Comparison of ENCODE assay signal across 8 cellular contexts in the genomic region with DNA sequence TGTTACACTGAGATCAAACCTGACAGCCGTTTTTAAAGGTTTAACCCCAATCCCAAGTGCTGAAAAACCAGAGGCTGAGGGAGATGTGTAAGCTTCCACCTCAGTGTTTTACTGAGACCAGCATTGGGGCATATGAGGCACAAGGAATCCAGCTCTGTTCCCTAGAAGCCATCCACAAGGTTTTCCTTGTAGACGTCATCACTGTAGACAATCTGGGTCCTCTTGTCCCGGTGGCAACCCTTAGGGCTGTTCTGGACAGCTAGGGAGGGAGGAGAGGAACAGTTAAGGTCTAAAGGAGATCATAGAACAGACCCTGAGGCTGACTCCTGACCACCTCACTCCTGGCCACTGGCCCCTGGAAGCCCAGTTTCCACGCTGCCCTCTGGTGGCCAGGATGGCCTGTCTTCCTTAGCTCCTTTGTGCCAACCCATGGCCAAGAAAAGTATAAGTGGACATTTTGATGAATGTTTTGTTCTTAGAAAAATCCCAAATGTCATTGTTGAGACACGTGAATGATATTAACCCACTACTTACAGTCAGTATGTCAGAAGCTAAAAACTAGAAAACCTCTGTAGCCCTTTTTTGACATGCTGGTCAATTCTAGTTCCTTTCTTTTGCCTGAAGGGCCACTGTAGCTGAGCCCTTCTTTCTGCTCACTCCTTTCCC. TPM values are rescaled to one million over a fixed set of nuclear protein-coding genes. Genes with fewer than 3 reads are reported as not detected.
DNase-seq lines count a peak whose midpoint lies in the region; ATAC-seq and TF ChIP-seq lines count a peak whose summit lies in the region.

No MANE protein-coding gene starts in this region.

- peaks cover 0 to 10% (median 5%) of the 10 kb centered on the region in 4 donors for H3K4me1 Mint-ChIP-seq in CD4-positive, CD25-positive, alpha-beta regulatory T cell

- RAD21 ChIA-PET in HCT116 (lab: Charles Lee; ENCODE audit: low non-redundant PET in 1 of 2, low total read pairs in 2 of 2, uncharacterized antibody in 2 of 2, unreplicated experiment in 2 of 2): interaction anchor here (0.9 to 1.6 kb wide), 3 partner anchors 50 to 180 kb away, joined by 3 to 4 read pairs (median 3); partner anchors contain the start of gene ZBTB12 (in 1 of the 2)

- peaks cover 20% of the 10 kb centered on the region for H3F3A ChIP-seq in SK-N-SH (replicated peaks; ENCODE audit: insufficient read depth)

- no peak for TF ChIP-seq EP300 in SK-N-SH (IDR thresholded peaks at IDR 0.05; ENCODE audit: borderline replicate concordance in 1 of 2, low read depth in 1 of 2, low read length in 1 of 2)
- TF ChIP-seq EP300 in suprapubic skin (IDR thresholded peaks at IDR 0.05): no peak

- no peaks in the 10 kb centered on the region for H3K9me3 ChIP-seq in CD4-positive, CD25-positive, alpha-beta regulatory T cell (ENCODE audit: control insufficient read depth in 2 of 2, low read length in 2 of 2)
- H3K9me3 ChIP-seq in HCT116 (ENCODE audit: control insufficient read depth in 1 of 2, insufficient read depth in 1 of 2, low read depth in 1 of 2, low read length in 2 of 2): no peaks in the 10 kb centered on the region
- H3K9me3 ChIP-seq in SK-N-SH: no peaks in the 10 kb centered on the region
- no peaks in the 10 kb centered on the region for H3K9me3 ChIP-seq in liver (ENCODE audit: control insufficient read depth in 4 of 4, low read length in 3 of 4)
- H3K9me3 ChIP-seq in suprapubic skin: no peaks in the 10 kb centered on the region

- H3K4me3 ChIP-seq in CD4-positive, CD25-positive, alpha-beta regulatory T cell (ENCODE audit: low read depth, low read length): no peak overlapping the region
- H3K4me3 ChIP-seq in HCT116 (replicated peaks in 1 of 2; ENCODE audit: low read depth in 1 of 2, low read length in 2 of 2) (no peak overlapping the region), SK-N-SH (ENCODE audit: low read depth in 2 of 2, low read length in 1 of 2) (no peak overlapping the region), coronary artery (no peak overlapping the region), liver (ENCODE audit: low read depth in 1 of 3, low read length in 3 of 3) (no peak overlapping the region), suprapubic skin (no peak overlapping the region)

- H3K4me2 ChIP-seq in HCT116 (ENCODE audit: low read length): no peak overlapping the region
- no peak overlapping the region for H3K4me2 ChIP-seq in SK-N-SH

- CTCF ChIA-PET in HCT116 (lab: Charles Lee): interaction anchor here (0.6 to 1.9 kb wide), 20 partner anchors 9 to 406 kb away, joined by 3 to 11 read pairs (median 4); partner anchors contain the start of genes ATP6V1G2, DXO, LSM2 and LY6G5C
- CTCF ChIA-PET in SK-N-SH (lab: Yijun Ruan, JAX): interaction anchor here (0.7 to 4.5 kb wide), 23 partner anchors 9 to 272 kb away, joined by 3 to 29 read pairs (median 7); partner anchors contain the start of genes DDAH2, DXO, EHMT2 and LY6G5C

- no TSS peak for BruUV-seq in HCT116 (replicated peaks; lab: Mats Ljungman, UMichigan)

- H3K9me3 Mint-ChIP-seq in CD4-positive, CD25-positive, alpha-beta regulatory T cell: no peaks in the 10 kb centered on the region

- H2AFZ ChIP-seq in HCT116 (ENCODE audit: low read depth, low read length, poor library complexity, severe bottlenecking) (no peak overlapping the region), SK-N-SH (ENCODE audit: low read depth) (no peak overlapping the region)

- H3K27ac ChIP-seq in CD4-positive, CD25-positive, alpha-beta regulatory T cell (ENCODE audit: insufficient read depth, low read length, poor library complexity, severe bottlenecking): no peak overlapping the region
- H3K27ac ChIP-seq in HCT116 (ENCODE audit: low read depth, low read length): 0 out of 2 replicates have a peak overlapping the region, but pooled peaks have one; percentile 19
- H3K27ac ChIP-seq in SK-N-SH (ENCODE audit: low read depth in 2 of 2, low read length in 1 of 2): peak overlapping the region; percentile 6 to 26; a peak in 3 of 4 replicates
- peak overlapping the region in 1 of 2 donors; percentile 0 for H3K27ac ChIP-seq in coronary artery
- peak overlapping the region in 1 of 2 donors; percentile 19 for H3K27ac ChIP-seq in liver (ENCODE audit: low read depth in 1 of 2, low read length in 2 of 2)
- no peak overlapping the region for H3K27ac ChIP-seq in suprapubic skin

- TF ChIP-seq POLR2A in HCT116 (IDR thresholded peaks at IDR 0.05; ENCODE audit: borderline replicate concordance, extremely low read depth, insufficient read depth, insufficient read length): no peak
- TF ChIP-seq POLR2A in suprapubic skin (IDR thresholded peaks at IDR 0.05): no peak

- H3K9me2 ChIP-seq in HCT116 (ENCODE audit: insufficient read depth) (no peaks in the 10 kb centered on the region; the same call in 1 of the 2 replicates), SK-N-SH (no peaks in the 10 kb centered on the region)

- H3K27me3 Mint-ChIP-seq in CD4-positive, CD25-positive, alpha-beta regulatory T cell: peaks cover 4% of the 10 kb centered on the region

- H4K20me1 ChIP-seq in HCT116 (ENCODE audit: insufficient read depth) (no peaks in the 10 kb centered on the region), SK-N-SH (ENCODE audit: insufficient read depth) (no peaks in the 10 kb centered on the region)

- H3K9ac ChIP-seq in HCT116 (ENCODE audit: low read length): no peak overlapping the region
- no peak overlapping the region for H3K9ac ChIP-seq in SK-N-SH
- no peak overlapping the region for H3K9ac ChIP-seq in liver (ENCODE audit: low read depth in 1 of 2, low read length in 2 of 2)

- peak; percentile 89 to 95 (median 90) for TF ChIP-seq CTCF in HCT116 (IDR thresholded peaks at IDR 0.05 in 2 of 3, conservative IDR thresholded peaks at IDR 0.05 in 1 of 3; ENCODE audit: borderline replicate concordance in 1 of 3, insufficient read depth in 1 of 3, low read depth in 2 of 3, low read length in 2 of 3)
- TF ChIP-seq CTCF in SK-N-SH (IDR thresholded peaks at IDR 0.05): peak; percentile 90
- TF ChIP-seq CTCF in coronary artery (IDR thresholded peaks at IDR 0.05): peak; percentile 23
- TF ChIP-seq CTCF in liver (IDR thresholded peaks at IDR 0.05; ENCODE audit: low read depth, low read length, missing input control): peak; percentile 65
- peak; percentile 39 to 62 for TF ChIP-seq CTCF in suprapubic skin (IDR thresholded peaks at IDR 0.05)

- POLR2A ChIA-PET in HCT116 (lab: Charles Lee) (interaction anchor here (1.0 to 1.3 kb wide), 3 partner anchors 19 to 125 kb away, joined by 3 to 7 read pairs (median 6); partner anchors contain the start of genes DXO and HSPA1B), SK-N-SH (lab: Yijun Ruan, JAX) (interaction anchor here (0.6 to 2.2 kb wide), 4 partner anchors 10 to 100 kb away, joined by 3 to 7 read pairs (median 5); partner anchors contain the start of gene DXO)

- no peaks in the 10 kb centered on the region for H3K27me3 ChIP-seq in CD4-positive, CD25-positive, alpha-beta regulatory T cell (ENCODE audit: control insufficient read depth, insufficient read depth, low read length)
- H3K27me3 ChIP-seq in HCT116 (ENCODE audit: insufficient read depth, low read length) (no peaks in the 10 kb centered on the region), SK-N-SH (ENCODE audit: insufficient read depth) (no peaks in the 10 kb centered on the region), liver (ENCODE audit: control insufficient read depth in 4 of 4, insufficient read depth in 4 of 4, low read length in 3 of 4) (no peaks in the 10 kb centered on the region), suprapubic skin (no peaks in the 10 kb centered on the region)

- peaks cover 33% of the 10 kb centered on the region for H3K36me3 Mint-ChIP-seq in CD4-positive, CD25-positive, alpha-beta regulatory T cell

- 22% methylated on average over 4 of the region's 5 CpGs for WGBS in SK-N-SH (ENCODE audit: low lambda C conversion rate)
- WGBS in liver: 50% methylated on average over 5 of the region's 5 CpGs
- 53% methylated on average over 5 of the region's 5 CpGs for WGBS in suprapubic skin

- TF ChIP-seq RAD21 in HCT116 (IDR thresholded peaks at IDR 0.05; ENCODE audit: low read depth): peak; percentile 82
- TF ChIP-seq RAD21 in SK-N-SH (IDR thresholded peaks at IDR 0.05; ENCODE audit: low read length): peak; percentile 67
- TF ChIP-seq RAD21 in liver (IDR thresholded peaks at IDR 0.05): peak; percentile 72 to 84

- peak in 1 of 2 donors; percentile 39 for ATAC-seq in CD4-positive, CD25-positive, alpha-beta regulatory T cell (ENCODE audit: low read depth in 2 of 2)
- peak; percentile 80 for ATAC-seq in HCT116
- no peak for ATAC-seq in GM19035 (IDR thresholded peaks at IDR 0.05; ENCODE audit: unreplicated experiment)
- no peak for ATAC-seq in HG03342 (IDR thresholded peaks at IDR 0.05; ENCODE audit: unreplicated experiment)

- peaks cover 9% of the 10 kb centered on the region for H3K79me2 ChIP-seq in HCT116 (ENCODE audit: insufficient read depth, low read length)
- H3K79me2 ChIP-seq in SK-N-SH (ENCODE audit: insufficient read depth): peaks cover 8% of the 10 kb centered on the region; the same call in 1 of the 2 replicates

- DNase-seq in CD4-positive, CD25-positive, alpha-beta regulatory T cell: peak in 1 of 3 donors; percentile 34
- DNase-seq in HCT116 (ENCODE audit: low read depth, low spot score) (no peak), SK-N-SH (peak; percentile 75), coronary artery (ENCODE audit: low spot score) (peak; percentile 73), suprapubic skin (ENCODE audit: low spot score in 2 of 2) (no peak)

- H3K4me3 Mint-ChIP-seq in CD4-positive, CD25-positive, alpha-beta regulatory T cell: no peak overlapping the region

- peak overlapping the region in 2 of 3 donors; percentile 25 to 52 for H3K27ac Mint-ChIP-seq in CD4-positive, CD25-positive, alpha-beta regulatory T cell

- peaks cover under 1% of the 10 kb centered on the region for H3K4me1 ChIP-seq in CD4-positive, CD25-positive, alpha-beta regulatory T cell (ENCODE audit: control insufficient read depth, insufficient read depth, low read length, poor library complexity, severe bottlenecking)
- H3K4me1 ChIP-seq in HCT116 (ENCODE audit: control insufficient read depth in 1 of 2, insufficient read depth in 2 of 2, low read length in 2 of 2) (peaks cover 0 to 16% of the 10 kb centered on the region in 2 experiments; a peak in 2 of 4 replicates), SK-N-SH (ENCODE audit: control insufficient read depth in 1 of 2, insufficient read depth in 2 of 2, low read depth in 1 of 2, low read length in 1 of 2) (no peaks in the 10 kb centered on the region; a peak in 1 of 4 replicates), liver (ENCODE audit: control insufficient read depth in 4 of 4, insufficient read depth in 4 of 4, low read length in 3 of 4) (peaks cover 0 to 28% (median 16%) of the 10 kb centered on the region in 4 donors), suprapubic skin (no peaks in the 10 kb centered on the region)

- peaks cover 46% of the 10 kb centered on the region for H3K36me3 ChIP-seq in CD4-positive, CD25-positive, alpha-beta regulatory T cell (ENCODE audit: control insufficient read depth, insufficient read depth, low read length)
- peaks cover 26 to 51% of the 10 kb centered on the region in 2 experiments for H3K36me3 ChIP-seq in HCT116 (ENCODE audit: control insufficient read depth in 1 of 2, insufficient read depth in 2 of 2, low read length in 2 of 2)
- peaks cover 29 to 57% of the 10 kb centered on the region in 2 experiments for H3K36me3 ChIP-seq in SK-N-SH (replicated peaks in 1 of 2; ENCODE audit: control insufficient read depth in 1 of 2, insufficient read depth in 2 of 2, low read length in 1 of 2)
- H3K36me3 ChIP-seq in liver (ENCODE audit: control insufficient read depth in 4 of 4, insufficient read depth in 3 of 4, low read depth in 1 of 4, low read length in 3 of 4): peaks cover 8 to 77% (median 51%) of the 10 kb centered on the region in 4 donors
- peaks cover 65% of the 10 kb centered on the region for H3K36me3 ChIP-seq in suprapubic skin

- intact Hi-C loops in HCT116 (cut with micrococcal nuclease): loop anchor here (1.0 to 2.0 kb wide), 2 partner anchors 49 to 272 kb away; partner anchors contain the start of gene ZBTB12

RNA-seq across cellular contexts. Expression of gene CFB, which starts 6.4 kb away (rescaled TPM):
- total RNA-seq in CD4-positive, CD25-positive, alpha-beta regulatory T cell: 0.64 TPM
- polyA plus RNA-seq in CD4-positive, CD25-positive, alpha-beta regulatory T cell: 1 to 10 TPM in 3 of 4 donors, under 1 TPM in 1; 0.68 to 1.9 (median 1.6) TPM
- total RNA-seq in HCT116 (2021; ENCODE audit: unreplicated experiment) (1.5 TPM), liver (1,000 to 10,000 TPM; 2,016 to 3,272 TPM), suprapubic skin (1 to 10 TPM; 3.7 to 6.8 (median 5.1) TPM)
- polyA plus RNA-seq in HCT116 (2012): 1.8 and 2.0 TPM in 2 replicates
- polyA plus RNA-seq in SK-N-SH (2012; rRNA removed) (42.1 and 64.4 TPM in 2 replicates), liver (1,000 to 10,000 TPM; 3,136 to 3,144 TPM)
- polyA plus RNA-seq in SK-N-SH (2012; cell fraction: cytosol; rRNA removed): 37.7 and 44.3 TPM in 2 replicates
- 74.0 and 102 TPM in 2 replicates for polyA plus RNA-seq in SK-N-SH (2012; cell fraction: nucleus; rRNA removed)

RNA-seq across cellular contexts. Expression of gene NELFE, which starts 6.5 kb away (rescaled TPM):
- total RNA-seq in CD4-positive, CD25-positive, alpha-beta regulatory T cell: 51.4 TPM
- polyA plus RNA-seq in CD4-positive, CD25-positive, alpha-beta regulatory T cell: 10 to 100 TPM; 52.9 to 62.3 (median 60.5) TPM
- total RNA-seq in HCT116 (2021; ENCODE audit: unreplicated experiment) (68.3 TPM), liver (10 to 100 TPM; 11.1 to 21.8 TPM), suprapubic skin (10 to 100 TPM; 56.7 to 72.1 (median 65.8) TPM)
- 79.4 and 88.7 TPM in 2 replicates for polyA plus RNA-seq in HCT116 (2012)
- polyA plus RNA-seq in SK-N-SH (2012; rRNA removed) (89.5 and 116 TPM in 2 replicates), liver (10 to 100 TPM; 11.9 to 14.2 TPM)
- polyA plus RNA-seq in SK-N-SH (2012; cell fraction: cytosol; rRNA removed): 101 and 102 TPM in 2 replicates
- 88.7 and 92.7 TPM in 2 replicates for polyA plus RNA-seq in SK-N-SH (2012; cell fraction: nucleus; rRNA removed)

RNA-seq across cellular contexts. Expression of gene SKIC2, which starts 6.7 kb away (rescaled TPM):
- total RNA-seq in CD4-positive, CD25-positive, alpha-beta regulatory T cell: 101 TPM
- polyA plus RNA-seq in CD4-positive, CD25-positive, alpha-beta regulatory T cell: 10 to 100 TPM; 16.2 to 20.9 (median 17.5) TPM
- 68.0 TPM for total RNA-seq in HCT116 (2021; ENCODE audit: unreplicated experiment)
- 42.8 and 49.2 TPM in 2 replicates for polyA plus RNA-seq in HCT116 (2012)
- polyA plus RNA-seq in SK-N-SH (2012; rRNA removed): 86.3 and 89.4 TPM in 2 replicates
- 23.8 and 33.0 TPM in 2 replicates for polyA plus RNA-seq in SK-N-SH (2012; cell fraction: cytosol; rRNA removed)
- 574 and 610 TPM in 2 replicates for polyA plus RNA-seq in SK-N-SH (2012; cell fraction: nucleus; rRNA removed)
- total RNA-seq in liver: 10 to 100 TPM; 34.7 to 57.6 TPM
- 10 to 100 TPM; 26.7 to 34.3 TPM for polyA plus RNA-seq in liver
- 10 to 100 TPM; 31.3 to 60.4 (median 49.3) TPM for total RNA-seq in suprapubic skin

RNA-seq across cellular contexts. Expression of gene DXO, which starts 19.7 kb away (rescaled TPM):
- total RNA-seq in CD4-positive, CD25-positive, alpha-beta regulatory T cell: 47.7 TPM
- 10 to 100 TPM in 2 of 4 donors, 1 to 10 TPM in 2; 8.4 to 10.5 (median 9.6) TPM for polyA plus RNA-seq in CD4-positive, CD25-positive, alpha-beta regulatory T cell
- total RNA-seq in HCT116 (2021; ENCODE audit: unreplicated experiment) (16.4 TPM), liver (10 to 100 TPM in 1 of 2 donors, 1 to 10 TPM in 1; 4.5 to 11.0 TPM), suprapubic skin (10 to 100 TPM; 13.1 to 25.3 (median 16.4) TPM)
- polyA plus RNA-seq in HCT116 (2012): 18.6 and 23.7 TPM in 2 replicates
- polyA plus RNA-seq in SK-N-SH (2012; rRNA removed) (25.3 and 27.1 TPM in 2 replicates), liver (1 to 10 TPM; 8.9 to 9.7 TPM)
- polyA plus RNA-seq in SK-N-SH (2012; cell fraction: cytosol; rRNA removed): 9.6 and 13.3 TPM in 2 replicates
- polyA plus RNA-seq in SK-N-SH (2012; cell fraction: nucleus; rRNA removed): 106 and 119 TPM in 2 replicates

RNA-seq across cellular contexts. Expression of gene C2, which starts 24.8 kb away (rescaled TPM):
- 1.3 TPM for total RNA-seq in CD4-positive, CD25-positive, alpha-beta regulatory T cell
- under 1 TPM in 1 of 4 donors, not detected in 3; 0.47 TPM for polyA plus RNA-seq in CD4-positive, CD25-positive, alpha-beta regulatory T cell
- 3.1 TPM for total RNA-seq in HCT116 (2021; ENCODE audit: unreplicated experiment)
- polyA plus RNA-seq in HCT116 (2012): 0.62 and 0.78 TPM in 2 replicates
- 0.15 and 0.43 TPM in 2 replicates for polyA plus RNA-seq in SK-N-SH (2012; rRNA removed)
- 0.14 and 0.25 TPM in 2 replicates for polyA plus RNA-seq in SK-N-SH (2012; cell fraction: cytosol; rRNA removed)
- 0.39 and 0.42 TPM in 2 replicates for polyA plus RNA-seq in SK-N-SH (2012; cell fraction: nucleus; rRNA removed)
- total RNA-seq in liver: 100 to 1,000 TPM; 212 to 354 TPM
- 100 to 1,000 TPM; 441 to 522 TPM for polyA plus RNA-seq in liver
- total RNA-seq in suprapubic skin: 1 to 10 TPM; 2.6 to 6.4 (median 4.1) TPM

Comparison
In these comparisons a context has a peak if more than half of its experiments do, and no peak if none do; other contexts are left out.
1. DNase-seq: peak in SK-N-SH (single experiment) and coronary artery (single experiment); none in HCT116 (single experiment) and suprapubic skin (0 of 2).
2. H3K27ac ChIP-seq: peak in HCT116 (single experiment) and SK-N-SH (2 of 2); none in CD4-positive, CD25-positive, alpha-beta regulatory T cell (single experiment) and suprapubic skin (single experiment).
3. CTCF ChIP-seq: peak in every context shown above with its lines; median percentile 90 in HCT116; 90 in SK-N-SH; 65 in liver; 50 in suprapubic skin; 23 in coronary artery.
4. RNA of gene CFB, which starts 6.4 kb away (total RNA-seq): 2,016 to 3,272 TPM in liver; 3.7 to 6.8 TPM in suprapubic skin, 1.5 TPM in HCT116 (single experiment) and 0.64 TPM in CD4-positive, CD25-positive, alpha-beta regulatory T cell (single experiment); every median in the first group is over 100 times any median in the second.